28 cellular contexts compared by ENCODE assay signal in genomic region chr12:112214064-112214463, GRCh38.
"Had no signal": no experiment of that assay in that cellular context is flagged by ENCODE, and none has a peak within 500 bp of the region (broad histone marks: within the 10 kb centered on the region; RNA-seq: fewer than 3 reads in every experiment).

No MANE protein-coding gene starts in this region.

- H3K4me3 Mint-ChIP-seq: naive thymus-derived CD8-positive, alpha-beta T cell; nephron; neural crest cell; stimulated activated naive CD8-positive, alpha-beta T cell treated with anti-CD3 and anti-CD28 coated beads, Interleukin-15, Interleukin-2, amounts not matched to agents 100 ng/mL and 50 ng/mL, for 24 hours had no signal

- H3K27me3 Mint-ChIP-seq: naive thymus-derived CD8-positive, alpha-beta T cell; stimulated activated naive CD8-positive, alpha-beta T cell treated with anti-CD3 and anti-CD28 coated beads, Interleukin-15, Interleukin-2, amounts not matched to agents 100 ng/mL and 50 ng/mL, for 24 hours had no signal

- DNase-seq: hippocampal formation; kidney; left colon; left lung; lower lobe of right lung; mammary epithelial cell; mesenchymal stem cell; naive thymus-derived CD8-positive, alpha-beta T cell; nucleus accumbens; pancreas; posterior cingulate gyrus; retina; right cardiac atrium; stimulated activated CD4-positive, alpha-beta T cell treated with anti-CD3 and anti-CD28 coated beads, Interleukin-12 subunit alpha, Interleukin-12 subunit beta, amount 100 ng/mL, for 4 hours; stimulated activated CD4-positive, alpha-beta T cell treated with anti-CD3 and anti-CD28 coated beads, Interleukin-15, amount 100 ng/mL, for 24 hours; stimulated activated CD4-positive, alpha-beta T cell treated with anti-CD3 and anti-CD28 coated beads, Interleukin-2, amount 100 ng/mL, for 24 hours; stimulated activated CD4-positive, alpha-beta T cell treated with anti-CD3 and anti-CD28 coated beads, Interleukin-4, amount 100 ng/mL, for 1 hour; stimulated activated naive CD4-positive, alpha-beta T cell; tibial artery; upper lobe of right lung had no signal

- ATAC-seq: left colon; left lung; lower lobe of right lung; naive thymus-derived CD8-positive, alpha-beta T cell; pancreas; right cardiac atrium; sciatic nerve; upper lobe of right lung had no signal

- H3K27ac Mint-ChIP-seq: nephron; stimulated activated naive CD8-positive, alpha-beta T cell treated with anti-CD3 and anti-CD28 coated beads, Interleukin-15, Interleukin-2, amounts not matched to agents 100 ng/mL and 50 ng/mL, for 24 hours had no signal

- H3K4me3 ChIP-seq: left lung, lower lobe of right lung, pancreas, prostate gland, skin epidermis, suprapubic skin, thoracic aorta, tibial artery, upper lobe of right lung had no signal

- H3K9me3 Mint-ChIP-seq: naive thymus-derived CD8-positive, alpha-beta T cell; nephron; neural crest cell; stimulated activated naive CD8-positive, alpha-beta T cell treated with anti-CD3 and anti-CD28 coated beads, Interleukin-15, Interleukin-2, amounts not matched to agents 100 ng/mL and 50 ng/mL, for 24 hours had no signal

- H3K4me1 Mint-ChIP-seq: nephron, neural crest cell had no signal
